Comparison of ENCODE assay signal across 17 cellular contexts in genomic region chr1:200336111-200336845, GRCh38.
A peak's percentile ranks its signal among the peaks of the same experiment; 100 is the strongest.
DNase-seq lines count a peak whose midpoint lies in the region; ATAC-seq, FAIRE-seq and TF ChIP-seq lines count a peak whose summit lies in the region.
"Had no signal": no experiment of that assay in that cellular context is flagged by ENCODE, and none has a peak within 500 bp of the region (broad histone marks: within the 10 kb centered on the region; RNA-seq: fewer than 3 reads in every experiment).

No MANE protein-coding gene starts in this region.

- FAIRE-seq in endothelial cell of umbilical vein (lab: Jason Lieb, UNC), result no peak

- CTCF ChIA-PET in PC-9 (lab: Charles Lee) (no interaction called here), endothelial cell of umbilical vein (lab: Charles Lee) (interaction anchor here (1.0 kb wide), 1 partner anchor 29 kb away, joined by 3 read pairs; no protein-coding TSS in a partner anchor)

- BruUV-seq in PC-9 (replicated peaks; lab: Mats Ljungman, UMichigan), result no TSS peak
- BruUV-seq in endothelial cell of umbilical vein (replicated peaks; lab: Mats Ljungman, UMichigan), result no TSS peak

- peaks cover 30% of the 10 kb centered on the region for H3F3A ChIP-seq in GM23248 (ENCODE audit: insufficient read depth)
- peaks cover 24% of the 10 kb centered on the region; the same call in 1 of the 2 replicates for H3F3A ChIP-seq in PC-9 (ENCODE audit: insufficient read depth, low read depth)

- H3K4me1 ChIP-seq in GM23248 (ENCODE audit: insufficient read depth) (peaks cover 27% of the 10 kb centered on the region), PC-9 (replicated peaks; ENCODE audit: insufficient read depth) (peaks cover 43% of the 10 kb centered on the region), endothelial cell of umbilical vein (ENCODE audit: control insufficient read depth, extremely low read depth, insufficient read depth, low read length) (peaks cover 13% of the 10 kb centered on the region)
- H3K4me1 ChIP-seq: psoas muscle, testis had no signal

- ATAC-seq in HG02759 (IDR thresholded peaks at IDR 0.05; ENCODE audit: unreplicated experiment) (no peak), HG03139 (IDR thresholded peaks at IDR 0.05; ENCODE audit: unreplicated experiment) (no peak), HG02938 (IDR thresholded peaks at IDR 0.05; ENCODE audit: unreplicated experiment) (no peak)
- ATAC-seq: activated CD8-positive, alpha-beta memory T cell treated with anti-CD3 and anti-CD28 coated beads, Interleukin-2, amount 10 ng/mL, durations not matched to agents 7 days and 5 days; left colon; psoas muscle; T-helper 17 cell had no signal

- H3K4me1 Mint-ChIP-seq in osteocyte (ENCODE audit: unreplicated experiment), result peaks cover 21% of the 10 kb centered on the region

- H3K27me3 ChIP-seq in GM23248 (replicated peaks; ENCODE audit: insufficient read depth), result no peaks in the 10 kb centered on the region
- H3K27me3 ChIP-seq in PC-9 (ENCODE audit: insufficient read depth, low read depth), result no peaks in the 10 kb centered on the region
- no peaks in the 10 kb centered on the region for H3K27me3 ChIP-seq in endothelial cell of umbilical vein (ENCODE audit: control insufficient read depth in 2 of 2, insufficient read depth in 2 of 2, low read length in 2 of 2)
- H3K27me3 ChIP-seq: cardiac muscle cell, testis had no signal

- no peak overlapping the region for H3K4me3 Mint-ChIP-seq in osteocyte (ENCODE audit: unreplicated experiment)
- H3K4me3 Mint-ChIP-seq: activated CD8-positive, alpha-beta memory T cell treated with anti-CD3 and anti-CD28 coated beads, Interleukin-2, amount 10 ng/mL, durations not matched to agents 7 days and 5 days; T-helper 17 cell had no signal

- peak; percentile 72 for DNase-seq in GM23248
- DNase-seq in PC-9, result peak; percentile 26 to 92
- DNase-seq in endothelial cell of umbilical vein (ENCODE audit: low read depth, low spot score), result peak; percentile 55
- no peak for DNase-seq in osteocyte (ENCODE audit: extremely low spot score, unreplicated experiment)
- DNase-seq in activated CD4-positive, alpha-beta T cell treated with anti-CD3 and anti-CD28 coated beads, Interleukin-2, amount 50 U/mL, for 1 hour, result no peak
- DNase-seq: activated CD8-positive, alpha-beta memory T cell treated with anti-CD3 and anti-CD28 coated beads, Interleukin-2, amount 10 ng/mL, durations not matched to agents 7 days and 5 days; DMS79 treated with DMSO at 0.1 percent for 48 hours; left colon; MM.1S; NCI-H524 treated with DMSO at 0.1 percent for 48 hours; psoas muscle; T-helper 17 cell; testis had no signal

- in situ Hi-C loops in GM23248 (cut with MboI), result no loop called here

- H3K9me2 ChIP-seq in GM23248 (ENCODE audit: insufficient read depth), result no peaks in the 10 kb centered on the region
- H3K9me2 ChIP-seq in PC-9 (ENCODE audit: insufficient read depth), result no peaks in the 10 kb centered on the region

- no peaks in the 10 kb centered on the region for H3K27me3 Mint-ChIP-seq in osteocyte (ENCODE audit: unreplicated experiment)
- H3K27me3 Mint-ChIP-seq: activated CD8-positive, alpha-beta memory T cell treated with anti-CD3 and anti-CD28 coated beads, Interleukin-2, amount 10 ng/mL, durations not matched to agents 7 days and 5 days; T-helper 17 cell had no signal

- TF ChIP-seq CTCF in PC-9 (conservative IDR thresholded peaks at IDR 0.05) (no peak), endothelial cell of umbilical vein (IDR thresholded peaks at IDR 0.05; ENCODE audit: extremely low read depth in 1 of 2, insufficient read depth in 1 of 2, low read depth in 1 of 2, low read length in 2 of 2) (no peak), osteocyte (IDR thresholded peaks at IDR 0.05) (no peak)

- H3K79me2 ChIP-seq in GM23248 (ENCODE audit: insufficient read depth), result no peaks in the 10 kb centered on the region
- no peaks in the 10 kb centered on the region for H3K79me2 ChIP-seq in PC-9 (ENCODE audit: low read depth)
- H3K79me2 ChIP-seq in endothelial cell of umbilical vein (ENCODE audit: control insufficient read depth, insufficient read depth, low read length), result no peaks in the 10 kb centered on the region

- dilution Hi-C loops in endothelial cell of umbilical vein (cut with MboI; ENCODE audit: extremely low pct_ligation_motif_present, low sequenced_read_pairs), result no loop called here

- H3K27ac Mint-ChIP-seq in osteocyte (ENCODE audit: unreplicated experiment), result peak overlapping the region; percentile 42
- H3K27ac Mint-ChIP-seq: activated CD8-positive, alpha-beta memory T cell treated with anti-CD3 and anti-CD28 coated beads, Interleukin-2, amount 10 ng/mL, durations not matched to agents 7 days and 5 days; T-helper 17 cell had no signal

- peak overlapping the region; percentile 64 for H3K27ac ChIP-seq in GM23248
- H3K27ac ChIP-seq in PC-9, result peak overlapping the region; percentile 92
- peak overlapping the region; percentile 49 for H3K27ac ChIP-seq in endothelial cell of umbilical vein (ENCODE audit: insufficient read depth, low read depth, low read length)
- H3K27ac ChIP-seq: cardiac muscle cell, psoas muscle, testis had no signal

- POLR2A ChIA-PET in PC-9 (lab: Charles Lee; ENCODE audit: unreplicated experiment), result interaction anchor here (0.5 to 0.6 kb wide), 2 partner anchors 27 to 85 kb away, joined by 3 to 6 read pairs; no protein-coding TSS in a partner anchor
- POLR2A ChIA-PET in endothelial cell of umbilical vein (lab: Charles Lee), result no interaction called here

- 41 to 43% methylated on average over 4 of the region's 4 CpGs for WGBS in GM23248 (ENCODE audit: low coverage in 1 of 2, low lambda C conversion rate in 2 of 2, missing lambda C conversion rate in 2 of 2), 2 experiments

- H3K36me3 ChIP-seq in GM23248 (ENCODE audit: low read depth), result no peaks in the 10 kb centered on the region
- no peaks in the 10 kb centered on the region for H3K36me3 ChIP-seq in PC-9 (ENCODE audit: low read depth)
- H3K36me3 ChIP-seq in endothelial cell of umbilical vein (ENCODE audit: control insufficient read depth in 2 of 2, extremely low read depth in 1 of 2, insufficient read depth in 2 of 2, low read length in 2 of 2), result no peaks in the 10 kb centered on the region
- H3K36me3 ChIP-seq: cardiac muscle cell had no signal

- peak overlapping the region; percentile 22 for H3K4me2 ChIP-seq in GM23248 (ENCODE audit: unreplicated experiment)
- peak overlapping the region; percentile 63 for H3K4me2 ChIP-seq in PC-9
- peak overlapping the region; percentile 81 for H3K4me2 ChIP-seq in endothelial cell of umbilical vein (ENCODE audit: insufficient read depth, low read length)

- H4K20me1 ChIP-seq in GM23248 (ENCODE audit: insufficient read depth) (no peaks in the 10 kb centered on the region), PC-9 (ENCODE audit: insufficient read depth) (no peaks in the 10 kb centered on the region), endothelial cell of umbilical vein (replicated peaks; ENCODE audit: control insufficient read depth, extremely low read depth, insufficient read depth, low read length) (no peaks in the 10 kb centered on the region)

- no peaks in the 10 kb centered on the region for H3K36me3 Mint-ChIP-seq in osteocyte (ENCODE audit: unreplicated experiment)
- H3K36me3 Mint-ChIP-seq: activated CD8-positive, alpha-beta memory T cell treated with anti-CD3 and anti-CD28 coated beads, Interleukin-2, amount 10 ng/mL, durations not matched to agents 7 days and 5 days had no signal

- H3K9ac ChIP-seq in GM23248 (peak overlapping the region; percentile 15; the same call in 1 of the 2 replicates), endothelial cell of umbilical vein (replicated peaks; ENCODE audit: extremely low read depth, insufficient read depth, low read length) (peak overlapping the region; percentile 30)

- H3K9me3 Mint-ChIP-seq in osteocyte (ENCODE audit: unreplicated experiment), result no peaks in the 10 kb centered on the region

- H3K4me3 ChIP-seq in GM23248 (peak overlapping the region; percentile 19; the same call in 1 of the 2 replicates), PC-9 (peak overlapping the region; percentile 8; the same call in 1 of the 2 replicates), endothelial cell of umbilical vein (replicated peaks in 1 of 3; ENCODE audit: insufficient read depth in 1 of 3, low read depth in 1 of 3, low read length in 3 of 3) (no peak overlapping the region)
- H3K4me3 ChIP-seq: cardiac muscle cell, psoas muscle, testis had no signal

- TF ChIP-seq POLR2A in endothelial cell of umbilical vein (IDR thresholded peaks at IDR 0.05; ENCODE audit: low read depth, low read length), result no peak

- H2AFZ ChIP-seq in GM23248, result peak overlapping the region; percentile 7
- peak overlapping the region; percentile 3; the same call in 1 of the 2 replicates for H2AFZ ChIP-seq in PC-9
- H2AFZ ChIP-seq in endothelial cell of umbilical vein (ENCODE audit: low read depth, low read length), result no peak overlapping the region

- intact Hi-C loops in PC-9 (cut with micrococcal nuclease; ENCODE audit: unreplicated experiment) (loop anchor here (1.0 kb wide), 2 partner anchors 74 to 80 kb away; partner anchors contain the start of gene ZNF281), endothelial cell of umbilical vein (cut with micrococcal nuclease) (loop anchor here (2.0 kb wide), 2 partner anchors 81 to 147 kb away; no protein-coding TSS in a partner anchor)

- H3K9me3 ChIP-seq in GM23248 (ENCODE audit: low read depth), result no peaks in the 10 kb centered on the region
- no peaks in the 10 kb centered on the region for H3K9me3 ChIP-seq in PC-9 (ENCODE audit: insufficient read depth, low read depth)
- H3K9me3 ChIP-seq in endothelial cell of umbilical vein (replicated peaks; ENCODE audit: control insufficient read depth, insufficient read depth, low read length), result no peaks in the 10 kb centered on the region
- H3K9me3 ChIP-seq: psoas muscle, testis had no signal

- H3K9me1 ChIP-seq in endothelial cell of umbilical vein (replicated peaks; ENCODE audit: control insufficient read depth, extremely low read depth, insufficient read depth, low read length), result no peaks in the 10 kb centered on the region

TF ChIP-seq in endothelial cell of umbilical vein, 7 proteins besides CTCF, POLR2A, EP300 and RAD21:
- TF ChIP-seq EZH2 (IDR thresholded peaks at IDR 0.05; ENCODE audit: borderline replicate concordance, low read depth, low read length, severe bottlenecking) (no peak), MYC (IDR thresholded peaks at IDR 0.05; ENCODE audit: low read depth, low read length) (no peak), FOS (IDR thresholded peaks at IDR 0.05; ENCODE audit: borderline replicate concordance, insufficient read depth, low read length) (peak; percentile 54), POLR2AphosphoS5 (IDR thresholded peaks at IDR 0.05; ENCODE audit: insufficient read depth, low read depth, low read length) (no peak), JUN (IDR thresholded peaks at IDR 0.05; ENCODE audit: borderline replicate concordance, insufficient read depth, insufficient read length, low read depth) (peak; percentile 67)

Comparison
In these comparisons a context has a peak if more than half of its experiments do, and no peak if none do; other contexts are left out.
1. DNase-seq: peak in GM23248 (single experiment), PC-9 (2 of 2) and endothelial cell of umbilical vein (single experiment); none in osteocyte (single experiment) and activated CD4-positive, alpha-beta T cell treated with anti-CD3 and anti-CD28 coated beads, Interleukin-2, amount 50 U/mL, for 1 hour (single experiment).
2. H3K4me2 ChIP-seq: peak in every context shown above with its lines; median percentile 81 in endothelial cell of umbilical vein; 63 in PC-9; 22 in GM23248.
3. H3K4me3 ChIP-seq: peak in GM23248 (single experiment) and PC-9 (single experiment); none in endothelial cell of umbilical vein (0 of 3).
4. Peak in every context shown above with its lines, with median percentiles within 50 percentile points of each other: H3K27ac ChIP-seq.